Comparison of ENCODE assay signal across 8 cellular contexts in genomic region chr22:21867528-21868266, GRCh38. TPM values are rescaled to one million over a fixed set of nuclear protein-coding genes. Genes with fewer than 3 reads are reported as not detected.
A peak's percentile ranks its signal among the peaks of the same experiment; 100 is the strongest.
DNase-seq lines count a peak whose midpoint lies in the region; ATAC-seq, FAIRE-seq and TF ChIP-seq lines count a peak whose summit lies in the region.

MAPK1 (minus strand) TSS chr22:21867645; CDS start chr22:21867440, 205 bp downstream.

- peaks cover 0 to 8% (median 0%) of the 10 kb centered on the region in 3 donors for H3K36me3 Mint-ChIP-seq in immature natural killer cell

- H3K27ac ChIP-seq in A673 (ENCODE audit: low read depth, low read length, poor library complexity, severe bottlenecking) (peak within 1 kb of the TSS; percentile 78), spleen (peak within 1 kb of the TSS; percentile 87 to 97 (median 92))

- no peaks in the 10 kb centered on the region for H3K36me3 ChIP-seq in A673 (ENCODE audit: insufficient read depth, low read length, poor library complexity, severe bottlenecking)
- no peaks in the 10 kb centered on the region for H3K36me3 ChIP-seq in bronchial epithelial cell (ENCODE audit: control insufficient read depth, insufficient read depth, low read length)
- H3K36me3 ChIP-seq in spleen: no peaks in the 10 kb centered on the region

- POLR2A ChIA-PET in A673 (lab: Charles Lee; ENCODE audit: low non-redundant PET): interaction anchor here (0.7 kb wide), 1 partner anchor 25 kb away, joined by 4 read pairs; no protein-coding TSS in a partner anchor

- H3K4me1 Mint-ChIP-seq in immature natural killer cell: peaks cover 50 to 56% of the 10 kb centered on the region in 2 donors

- FAIRE-seq in bronchial epithelial cell (lab: Jason Lieb, UNC): no peak

- no peaks in the 10 kb centered on the region for H3K9me3 Mint-ChIP-seq in immature natural killer cell

- TSS peak; percentile 83 for BruUV-seq in A673 (replicated peaks; lab: Mats Ljungman, UMichigan)

- H3K27me3 Mint-ChIP-seq in immature natural killer cell (ENCODE audit: low read depth in 3 of 3): peaks cover 4 to 20% (median 8%) of the 10 kb centered on the region in 3 donors

- ATAC-seq in HG03066 (IDR thresholded peaks at IDR 0.05; ENCODE audit: low read depth, unreplicated experiment): peak; percentile 89

- WGBS in spleen, 5 donors: 0 to 1% (median 1%) methylated on average over 22 to 74 of the region's 74 CpGs

- TF ChIP-seq CTCF in A673 (conservative IDR thresholded peaks at IDR 0.05; ENCODE audit: low read depth, low read length) (peak; percentile 46), WI38 (IDR thresholded peaks at IDR 0.05; ENCODE audit: low read depth, low read length) (0 out of 2 replicates have a peak, but pooled peaks have one; percentile 8), bronchial epithelial cell (IDR thresholded peaks at IDR 0.05; ENCODE audit: insufficient read depth, low read length, severe bottlenecking) (peak; percentile 31), spleen (IDR thresholded peaks at IDR 0.05 in 8 of 11, conservative IDR thresholded peaks at IDR 0.05 in 3 of 11) (peak in 9 of 11 experiments; percentile 22 to 75 (median 58))

- DNase-seq in A673 (ENCODE audit: low spot score) (peak; percentile 94), NCI-H2171 treated with DMSO at 0.1 percent for 48 hours (lab: John Stamatoyannopoulos, UW) (peak; percentile 89), bronchial epithelial cell (ENCODE audit: low read depth) (peak; percentile 59), immature natural killer cell (peak; percentile 95 to 96 (median 96)), spleen (peak; percentile 98)

- CTCF ChIA-PET in A673 (lab: Charles Lee): interaction anchor here (0.6 kb wide), 1 partner anchor 11 kb away, joined by 9 read pairs; no protein-coding TSS in a partner anchor

- H3K4me1 ChIP-seq in A673 (ENCODE audit: insufficient read depth, low read length, poor library complexity, severe bottlenecking) (peaks cover 20% of the 10 kb centered on the region), spleen (peaks cover 19 to 57% (median 50%) of the 10 kb centered on the region in 6 donors)

- H3K4me3 Mint-ChIP-seq in immature natural killer cell: peak within 1 kb of the TSS; percentile 98 to 99 (median 98)

- intact Hi-C loops in A673 (cut with micrococcal nuclease; ENCODE audit: unreplicated experiment): loop anchor here (5.0 kb wide), 1 partner anchor 50 kb away; no protein-coding TSS in a partner anchor
- intact Hi-C loops in spleen (cut with DNase I; ENCODE audit: low total_unique reads): loop anchor here (10.0 kb wide), 1 partner anchor 53 kb away; no protein-coding TSS in a partner anchor

- H3K4me3 ChIP-seq in A673 (ENCODE audit: low read depth, low read length, poor library complexity, severe bottlenecking) (peak within 1 kb of the TSS; percentile 85), WI38 (ENCODE audit: low read depth, low read length) (peak within 1 kb of the TSS; percentile 92), bronchial epithelial cell (ENCODE audit: low read depth, low read length) (peak within 1 kb of the TSS; percentile 89), spleen (peak within 1 kb of the TSS; percentile 73 to 92 (median 86))

- H3K27me3 ChIP-seq in A673 (replicated peaks; ENCODE audit: insufficient read depth, low read depth, low read length, poor library complexity): no peaks in the 10 kb centered on the region
- H3K27me3 ChIP-seq in bronchial epithelial cell (ENCODE audit: control insufficient read depth, insufficient read depth, low read length): no peaks in the 10 kb centered on the region
- H3K27me3 ChIP-seq in spleen (replicated peaks in 1 of 7): no peaks in the 10 kb centered on the region

- peak within 1 kb of the TSS; percentile 95 to 98 (median 98) for H3K27ac Mint-ChIP-seq in immature natural killer cell

- TF ChIP-seq POLR2A in GM18526 (IDR thresholded peaks at IDR 0.05; ENCODE audit: extremely low read depth, insufficient read length) (peak; percentile 86), spleen (IDR thresholded peaks at IDR 0.05) (peak in 2 of 3 donors; percentile 13 to 36)

- H3K9me3 ChIP-seq in A673 (ENCODE audit: low read depth, low read length, poor library complexity, severe bottlenecking) (no peaks in the 10 kb centered on the region), spleen (no peaks in the 10 kb centered on the region)

RNA-seq across cellular contexts. Expression of gene MAPK1, which starts in this region (rescaled TPM):
- total RNA-seq in A673 (2021): 136 and 139 TPM in 2 replicates
- 28.8 and 44.0 TPM in 2 replicates for total RNA-seq in bronchial epithelial cell
- 100 to 1,000 TPM; 151 to 168 (median 162) TPM for polyA plus RNA-seq in immature natural killer cell
- 100 to 1,000 TPM in 5 of 7 donors, 10 to 100 TPM in 2; 87.0 to 165 (median 131) TPM for total RNA-seq in spleen
- 10 to 100 TPM; 11.6 to 18.0 (median 15.1) TPM for polyA plus RNA-seq in spleen

Comparison
In these comparisons a context has a peak if more than half of its experiments do, and no peak if none do; other contexts are left out.
1. Peak in every context shown above with its lines: DNase-seq, ATAC-seq, H3K4me3 ChIP-seq and H3K27ac ChIP-seq.
2. RNA of gene MAPK1 (polyA plus RNA-seq): 151 to 168 TPM in immature natural killer cell; 11.6 to 18.0 TPM in spleen; every median in the first group is over 4 times any median in the second.
3. CTCF ChIP-seq: peak in every context shown above with its lines; median percentile 58 in spleen; 46 in A673; 31 in bronchial epithelial cell; 8 in WI38.